In the genomic region with DNA sequence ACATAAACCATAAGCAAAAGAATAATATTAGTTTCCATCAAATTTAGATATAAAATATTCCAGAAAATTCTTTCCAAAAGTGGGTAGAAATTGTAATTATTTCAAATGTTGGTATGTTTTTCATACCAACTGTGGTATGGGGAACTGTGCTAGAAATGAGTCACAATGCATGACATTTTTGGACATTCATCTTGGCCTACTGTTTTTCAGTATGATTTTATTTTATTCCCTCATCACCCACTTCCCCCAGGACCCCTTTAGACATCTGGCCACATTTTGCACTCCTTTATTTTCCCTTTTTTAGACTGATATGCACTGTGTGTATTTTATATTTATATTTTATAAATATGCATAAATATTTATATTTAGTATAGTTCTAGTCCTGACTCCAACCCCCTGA, we compare ENCODE assay signal across 1 cellular context.
TF ChIP-seq lines count a peak whose summit lies in the region.

No MANE protein-coding gene starts in this region.

TF ChIP-seq in HEK293T, 16 proteins besides CTCF, POLR2A, EP300 and RAD21:
- no peak for TF ChIP-seq SUZ12 (IDR thresholded peaks at IDR 0.05)
- no peak for TF ChIP-seq FOXK2 (IDR thresholded peaks at IDR 0.05)
- no peak for TF ChIP-seq ARNT (IDR thresholded peaks at IDR 0.05)
- TF ChIP-seq BHLHE40 (IDR thresholded peaks at IDR 0.05; ENCODE audit: borderline replicate concordance), result no peak
TF ChIP-seq in HEK293T: peak in this region for 0.
